Comparison of ENCODE assay signal across 10 cellular contexts in the genomic region with DNA sequence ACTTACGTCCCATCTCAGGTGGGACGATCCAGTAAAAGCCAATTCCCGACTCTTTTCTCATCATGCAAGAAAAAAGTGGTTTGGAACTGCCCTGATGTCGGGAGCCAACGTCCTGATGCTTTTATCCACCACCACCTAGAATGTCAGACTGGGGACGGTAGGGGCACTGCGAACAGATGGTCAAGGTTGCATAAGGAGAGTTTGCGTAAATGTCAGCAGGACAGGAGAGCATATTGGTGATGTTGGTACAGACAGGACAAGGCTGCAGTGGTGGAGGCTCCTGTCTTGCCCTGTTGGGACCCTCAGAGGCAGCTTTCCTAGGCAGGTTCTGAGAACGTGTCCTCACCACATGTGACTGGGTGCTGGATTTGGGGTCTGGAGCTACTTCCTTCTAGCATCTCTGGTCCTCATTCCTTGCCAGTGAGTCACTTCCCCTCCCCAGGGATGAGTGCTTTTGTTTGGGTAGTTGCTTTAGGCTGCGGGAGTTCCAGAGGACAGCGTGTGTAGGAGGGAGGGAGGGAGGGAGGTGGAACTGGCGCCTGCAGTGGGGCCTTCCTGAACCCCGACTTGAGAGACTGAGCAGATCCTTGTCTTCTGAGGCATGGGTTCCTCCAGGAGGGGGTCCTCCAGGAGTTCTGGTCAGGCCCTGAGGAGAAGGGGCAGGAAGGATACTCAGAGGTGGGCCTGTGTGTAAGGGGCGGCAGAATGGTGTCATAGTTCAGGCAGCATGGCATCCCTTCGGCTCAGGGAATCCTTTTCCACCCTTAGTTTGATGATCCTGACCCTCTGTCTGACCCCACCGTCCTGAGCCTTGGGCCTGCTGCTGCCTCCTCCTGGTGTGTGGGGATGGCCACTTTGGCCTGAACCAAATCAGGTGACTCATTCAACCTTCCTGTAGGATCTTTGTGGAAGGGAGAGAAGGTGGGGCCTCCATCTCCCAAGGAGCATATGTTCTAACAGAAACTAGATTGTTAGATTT. TPM values are rescaled to one million over a fixed set of nuclear protein-coding genes. Genes with fewer than 3 reads are reported as not detected.
A peak's percentile ranks its signal among the peaks of the same experiment; 100 is the strongest.
DNase-seq lines count a peak whose midpoint lies in the region; TF ChIP-seq lines count a peak whose summit lies in the region.
"Had no signal": no experiment of that assay in that cellular context is flagged by ENCODE, and none has a peak within 500 bp of the region (broad histone marks: within the 10 kb centered on the region; RNA-seq: fewer than 3 reads in every experiment).

No MANE protein-coding gene starts in this region.

- TF ChIP-seq CTCF in fibroblast of villous mesenchyme (IDR thresholded peaks at IDR 0.05; ENCODE audit: insufficient read depth, low read depth, low read length) (peak; percentile 12), tibial artery (IDR thresholded peaks at IDR 0.05) (no peak)

- no peak overlapping the region for H3K27ac ChIP-seq in tibial artery
- H3K27ac ChIP-seq: left lung had no signal

- H3K4me3 ChIP-seq in fibroblast of villous mesenchyme (ENCODE audit: low read depth, low read length) (no peak overlapping the region), tibial artery (no peak overlapping the region)
- H3K4me3 ChIP-seq: left lung had no signal

- H3K9me3 ChIP-seq in tibial artery: no peaks in the 10 kb centered on the region
- H3K9me3 ChIP-seq: left lung had no signal

- DNase-seq in HCEC 1CT: peak; percentile 95
- peak; percentile 66 to 93 for DNase-seq in SW 1271 (lab: John Stamatoyannopoulos, UW)
- DNase-seq in fibroblast of villous mesenchyme (ENCODE audit: low read depth): peak; percentile 74
- peak; percentile 86 for DNase-seq in renal cortical epithelial cell (ENCODE audit: low read depth)
- DNase-seq in tibial artery: no peak
- no peak for DNase-seq in DMS79 (lab: John Stamatoyannopoulos, UW)
- no peak for DNase-seq in stimulated activated CD4-positive, alpha-beta T cell treated with anti-CD3 and anti-CD28 coated beads, Interleukin-4, amount 100 ng/mL, for 1 hour
- DNase-seq in activated naive CD4-positive, alpha-beta T cell treated with anti-CD3 and anti-CD28 coated beads, Interleukin-2, amount 50 U/mL, for 16 hours: no peak
- DNase-seq: activated CD4-positive, alpha-beta memory T cell treated with anti-CD3 and anti-CD28 coated beads for 36 hours; left lung had no signal

- peaks cover 0 to 24% (median 13%) of the 10 kb centered on the region in 4 donors for H3K4me1 ChIP-seq in tibial artery

- no peaks in the 10 kb centered on the region for H3K27me3 ChIP-seq in tibial artery
- H3K27me3 ChIP-seq: left lung had no signal

- H3K36me3 ChIP-seq in tibial artery: no peaks in the 10 kb centered on the region
- H3K36me3 ChIP-seq: left lung had no signal

- intact Hi-C loops in tibial artery (cut with DNase I; ENCODE audit: low total_unique reads): no loop called here

RNA-seq across cellular contexts. Expression of a gene that starts 21.2 kb away (rescaled TPM):
- total RNA-seq in fibroblast of villous mesenchyme (60.2 and 76.4 TPM in 2 replicates), renal cortical epithelial cell (22.6 and 58.6 TPM in 2 replicates)
- total RNA-seq: activated CD4-positive, alpha-beta memory T cell treated with anti-CD3 and anti-CD28 coated beads for 36 hours had no signal

Comparison
In these comparisons a context has a peak if more than half of its experiments do, and no peak if none do; other contexts are left out.
1. DNase-seq: peak in HCEC 1CT (single experiment), SW 1271 (2 of 2), fibroblast of villous mesenchyme (single experiment) and renal cortical epithelial cell (single experiment); none in tibial artery (0 of 2), DMS79 (single experiment), stimulated activated CD4-positive, alpha-beta T cell treated with anti-CD3 and anti-CD28 coated beads, Interleukin-4, amount 100 ng/mL, for 1 hour (single experiment) and activated naive CD4-positive, alpha-beta T cell treated with anti-CD3 and anti-CD28 coated beads, Interleukin-2, amount 50 U/mL, for 16 hours (single experiment).